33 cellular contexts compared by ENCODE assay signal in the genomic region with DNA sequence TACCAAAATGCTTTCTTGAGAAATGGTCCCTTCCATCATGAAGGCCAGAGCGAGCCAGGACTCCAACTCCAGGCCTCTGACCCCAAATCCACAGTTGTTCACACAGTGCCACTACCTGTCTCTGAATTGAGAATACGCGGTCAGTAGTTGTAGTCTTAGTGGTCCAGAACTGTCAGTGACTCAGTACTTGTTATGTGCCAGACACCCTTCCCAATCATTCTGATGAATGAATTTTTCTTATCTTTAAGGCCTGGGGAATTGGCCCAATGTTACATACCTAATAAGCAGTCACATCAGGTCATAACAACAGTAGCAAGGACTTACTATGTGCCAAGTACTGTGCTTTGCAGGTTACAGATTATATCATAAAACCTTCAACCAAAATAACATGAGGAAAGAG.
"Had no signal": no experiment of that assay in that cellular context is flagged by ENCODE, and none has a peak within 500 bp of the region (broad histone marks: within the 10 kb centered on the region; RNA-seq: fewer than 3 reads in every experiment).

No MANE protein-coding gene starts in this region.

- H3K9me3 ChIP-seq: esophagus muscularis mucosa had no signal

- H3K36me3 Mint-ChIP-seq: activated naive CD4-positive, alpha-beta T cell treated with anti-CD3 and anti-CD28 coated beads, Interleukin-2, amount 10 ng/mL, durations not matched to agents 7 days and 5 days; activated naive CD8-positive, alpha-beta T cell treated with anti-CD3 and anti-CD28 coated beads, Interleukin-2, amount 10 ng/mL, durations not matched to agents 7 days and 5 days had no signal

- H3K4me3 ChIP-seq: coronary artery, dorsolateral prefrontal cortex, esophagus muscularis mucosa had no signal

- H3K27me3 Mint-ChIP-seq: central memory CD8-positive, alpha-beta T cell; dendritic cell treated with granulocyte-macrophage colony-stimulating factor and Interleukin-4, amounts not matched to agents 40 ng/mL and 50 ng/mL, for 4 days; T-helper 17 cell had no signal

- DNase-seq: activated CD4-positive, alpha-beta memory T cell treated with anti-CD3 and anti-CD28 coated beads, Interleukin-2, amount 10 ng/mL, durations not matched to agents 7 days and 5 days; activated CD4-positive, alpha-beta T cell treated with anti-CD3 and anti-CD28 coated beads for 1 hour; activated CD4-positive, alpha-beta T cell treated with anti-CD3 and anti-CD28 coated beads for 4 hours; activated CD4-positive, alpha-beta T cell treated with anti-CD3 and anti-CD28 coated beads, Interleukin-2, amount 10 ng/mL, durations not matched to agents 7 days and 5 days; activated CD4-positive, alpha-beta T cell treated with anti-CD3 and anti-CD28 coated beads, Interleukin-2, amount 50 U/mL, for 4 hours; activated CD8-positive, alpha-beta memory T cell treated with anti-CD3 and anti-CD28 coated beads, Interleukin-2, amount 50 U/mL, for 48 hours; activated gamma-delta T cell; activated naive CD4-positive, alpha-beta T cell; activated naive CD4-positive, alpha-beta T cell treated with anti-CD3 and anti-CD28 coated beads, Interleukin-2, amount 10 ng/mL, durations not matched to agents 7 days and 5 days; activated naive CD8-positive, alpha-beta T cell treated with anti-CD3 and anti-CD28 coated beads, Interleukin-2, amount 10 ng/mL, durations not matched to agents 7 days and 5 days; activated T-cell treated with anti-CD3 and anti-CD28 coated beads for 4 hours; activated T-cell treated with anti-CD3 and anti-CD28 coated beads, Interleukin-2, amount 50 U/mL, for 24 hours; activated T-cell treated with anti-CD3 and anti-CD28 coated beads, Interleukin-2, amount 50 U/mL, for 72 hours; amygdala; aorta; brain microvascular endothelial cell; dorsolateral prefrontal cortex; effector memory CD4-positive, alpha-beta T cell; endodermal cell; erythroblast; foreskin melanocyte; head of caudate nucleus; T-helper 1 cell; T-helper 17 cell; T1000 had no signal

- H3K9me3 Mint-ChIP-seq: activated CD4-positive, alpha-beta memory T cell treated with anti-CD3 and anti-CD28 coated beads, Interleukin-2, amount 10 ng/mL, durations not matched to agents 7 days and 5 days; activated CD4-positive, alpha-beta T cell treated with anti-CD3 and anti-CD28 coated beads, Interleukin-2, amount 10 ng/mL, durations not matched to agents 7 days and 5 days; activated naive CD4-positive, alpha-beta T cell treated with anti-CD3 and anti-CD28 coated beads, Interleukin-2, amount 10 ng/mL, durations not matched to agents 7 days and 5 days; activated naive CD4-positive, alpha-beta T cell treated with anti-CD3 and anti-CD28 coated beads, Interleukin-2, amount 50 U/mL, for 72 hours; activated naive CD8-positive, alpha-beta T cell treated with anti-CD3 and anti-CD28 coated beads, Interleukin-2, amount 10 ng/mL, durations not matched to agents 7 days and 5 days; activated T-cell treated with anti-CD3 and anti-CD28 coated beads, Interleukin-2, amount 50 U/mL, for 24 hours; activated T-cell treated with anti-CD3 and anti-CD28 coated beads, Interleukin-2, amount 50 U/mL, for 72 hours; central memory CD8-positive, alpha-beta T cell; dendritic cell treated with granulocyte-macrophage colony-stimulating factor and Interleukin-4, amounts not matched to agents 40 ng/mL and 50 ng/mL, for 4 days; endodermal cell; T-helper 2 cell treated with Interferon-gamma antibody and Interleukin-4, amounts not matched to agents 5 μg/mL and 100 μg/mL, for 36 hours; WTC11 had no signal

- H3K27me3 ChIP-seq: brain microvascular endothelial cell, dorsolateral prefrontal cortex, esophagus muscularis mucosa had no signal

- H3K27ac ChIP-seq: brain microvascular endothelial cell, coronary artery, esophagus muscularis mucosa, VCaP had no signal

- H3K4me1 Mint-ChIP-seq: endodermal cell, WTC11 had no signal

- ATAC-seq: activated naive CD4-positive, alpha-beta T cell treated with anti-CD3 and anti-CD28 coated beads, Interleukin-2, amount 50 U/mL, for 72 hours; activated T-cell treated with anti-CD3 and anti-CD28 coated beads, Interleukin-2, amount 50 U/mL, for 72 hours; T-helper 17 cell; WTC11 had no signal

- H3K4me3 Mint-ChIP-seq: activated CD4-positive, alpha-beta memory T cell treated with anti-CD3 and anti-CD28 coated beads, Interleukin-2, amount 10 ng/mL, durations not matched to agents 7 days and 5 days; activated CD4-positive, alpha-beta T cell treated with anti-CD3 and anti-CD28 coated beads, Interleukin-2, amount 10 ng/mL, durations not matched to agents 7 days and 5 days; activated naive CD4-positive, alpha-beta T cell treated with anti-CD3 and anti-CD28 coated beads, Interleukin-2, amount 10 ng/mL, durations not matched to agents 7 days and 5 days; activated naive CD8-positive, alpha-beta T cell treated with anti-CD3 and anti-CD28 coated beads, Interleukin-2, amount 10 ng/mL, durations not matched to agents 7 days and 5 days; activated T-cell treated with anti-CD3 and anti-CD28 coated beads, Interleukin-2, amount 50 U/mL, for 24 hours; activated T-cell treated with anti-CD3 and anti-CD28 coated beads, Interleukin-2, amount 50 U/mL, for 72 hours; central memory CD8-positive, alpha-beta T cell; dendritic cell treated with granulocyte-macrophage colony-stimulating factor and Interleukin-4, amounts not matched to agents 40 ng/mL and 50 ng/mL, for 4 days; endodermal cell; T-helper 17 cell; T-helper 2 cell treated with Interferon-gamma antibody and Interleukin-4, amounts not matched to agents 5 μg/mL and 100 μg/mL, for 36 hours; WTC11 had no signal

- H3K36me3 ChIP-seq: brain microvascular endothelial cell, esophagus muscularis mucosa had no signal

- H3K27ac Mint-ChIP-seq: activated CD4-positive, alpha-beta memory T cell treated with anti-CD3 and anti-CD28 coated beads, Interleukin-2, amount 10 ng/mL, durations not matched to agents 7 days and 5 days; activated CD4-positive, alpha-beta T cell treated with anti-CD3 and anti-CD28 coated beads, Interleukin-2, amount 10 ng/mL, durations not matched to agents 7 days and 5 days; activated naive CD4-positive, alpha-beta T cell treated with anti-CD3 and anti-CD28 coated beads, Interleukin-2, amount 10 ng/mL, durations not matched to agents 7 days and 5 days; activated naive CD4-positive, alpha-beta T cell treated with anti-CD3 and anti-CD28 coated beads, Interleukin-2, amount 50 U/mL, for 72 hours; activated naive CD8-positive, alpha-beta T cell treated with anti-CD3 and anti-CD28 coated beads, Interleukin-2, amount 10 ng/mL, durations not matched to agents 7 days and 5 days; activated T-cell treated with anti-CD3 and anti-CD28 coated beads, Interleukin-2, amount 50 U/mL, for 24 hours; activated T-cell treated with anti-CD3 and anti-CD28 coated beads, Interleukin-2, amount 50 U/mL, for 72 hours; dendritic cell treated with granulocyte-macrophage colony-stimulating factor and Interleukin-4, amounts not matched to agents 40 ng/mL and 50 ng/mL, for 4 days; endodermal cell; T-helper 17 cell; T-helper 2 cell treated with Interferon-gamma antibody and Interleukin-4, amounts not matched to agents 5 μg/mL and 100 μg/mL, for 36 hours; WTC11 had no signal
